In the genomic region with DNA sequence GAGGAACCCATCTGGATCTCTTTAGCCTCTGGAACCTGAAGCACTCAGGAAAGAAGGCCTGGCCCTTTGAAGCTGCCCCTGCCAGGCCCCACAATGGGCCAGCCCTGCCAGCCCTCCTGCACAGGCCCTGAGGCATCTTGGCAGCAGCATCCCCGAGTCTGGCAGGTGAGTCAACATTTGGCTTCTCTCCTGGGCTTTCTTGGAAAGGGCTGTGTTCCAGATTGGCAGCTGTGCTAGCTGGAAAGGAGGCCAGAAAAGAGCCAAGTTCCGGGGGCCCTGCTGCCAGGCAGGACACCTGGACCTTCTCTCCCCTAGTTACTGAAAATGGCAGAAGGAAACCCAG, we compare ENCODE assay signal across 8 cellular contexts.
A peak's percentile ranks its signal among the peaks of the same experiment; 100 is the strongest.
DNase-seq lines count a peak whose midpoint lies in the region; ATAC-seq and TF ChIP-seq lines count a peak whose summit lies in the region.

No MANE protein-coding gene starts in this region.

- ATAC-seq in mucosa of descending colon (peak; percentile 85), HG02938 (IDR thresholded peaks at IDR 0.05; ENCODE audit: unreplicated experiment) (no peak), HG03378 (IDR thresholded peaks at IDR 0.05; ENCODE audit: unreplicated experiment) (no peak)

- H3K4me1 ChIP-seq in mucosa of descending colon (ENCODE audit: low read depth): no peaks in the 10 kb centered on the region

- TF ChIP-seq CTCF in choroid plexus epithelial cell (conservative IDR thresholded peaks at IDR 0.05; ENCODE audit: low read depth, low read length) (no peak), mucosa of descending colon (IDR thresholded peaks at IDR 0.05) (no peak)

- DNase-seq in COR-L47 (lab: John Stamatoyannopoulos, UW): peak; percentile 84
- DNase-seq in NCI-H2081 treated with DMSO at 0.1 percent for 48 hours (lab: John Stamatoyannopoulos, UW): peak; percentile 89
- DNase-seq in choroid plexus epithelial cell (ENCODE audit: low read depth): peak; percentile 29
- peak; percentile 10 to 56 (median 44) for DNase-seq in mucosa of descending colon
- no peak for DNase-seq in activated naive CD4-positive, alpha-beta T cell treated with Interleukin-2 at 50 U/mL for 16 hours
- no peak for DNase-seq in OCI-M1 (lab: John Stamatoyannopoulos, UW)

- H3K36me3 ChIP-seq in mucosa of descending colon (ENCODE audit: low read depth): no peaks in the 10 kb centered on the region

- intact Hi-C loops in mucosa of descending colon (cut with DNase I, micrococcal nuclease): no loop called here

- H3K9me3 ChIP-seq in mucosa of descending colon: no peaks in the 10 kb centered on the region

- H3K4me3 ChIP-seq in choroid plexus epithelial cell (ENCODE audit: low read depth, low read length) (no peak overlapping the region), mucosa of descending colon (no peak overlapping the region)

Comparison
In these comparisons a context has a peak if more than half of its experiments do, and no peak if none do; other contexts are left out.
1. DNase-seq: peak in COR-L47 (single experiment), NCI-H2081 treated with DMSO at 0.1 percent for 48 hours (single experiment), choroid plexus epithelial cell (single experiment) and mucosa of descending colon (3 of 3); none in activated naive CD4-positive, alpha-beta T cell treated with Interleukin-2 at 50 U/mL for 16 hours (single experiment) and OCI-M1 (single experiment).